In the genomic region with DNA sequence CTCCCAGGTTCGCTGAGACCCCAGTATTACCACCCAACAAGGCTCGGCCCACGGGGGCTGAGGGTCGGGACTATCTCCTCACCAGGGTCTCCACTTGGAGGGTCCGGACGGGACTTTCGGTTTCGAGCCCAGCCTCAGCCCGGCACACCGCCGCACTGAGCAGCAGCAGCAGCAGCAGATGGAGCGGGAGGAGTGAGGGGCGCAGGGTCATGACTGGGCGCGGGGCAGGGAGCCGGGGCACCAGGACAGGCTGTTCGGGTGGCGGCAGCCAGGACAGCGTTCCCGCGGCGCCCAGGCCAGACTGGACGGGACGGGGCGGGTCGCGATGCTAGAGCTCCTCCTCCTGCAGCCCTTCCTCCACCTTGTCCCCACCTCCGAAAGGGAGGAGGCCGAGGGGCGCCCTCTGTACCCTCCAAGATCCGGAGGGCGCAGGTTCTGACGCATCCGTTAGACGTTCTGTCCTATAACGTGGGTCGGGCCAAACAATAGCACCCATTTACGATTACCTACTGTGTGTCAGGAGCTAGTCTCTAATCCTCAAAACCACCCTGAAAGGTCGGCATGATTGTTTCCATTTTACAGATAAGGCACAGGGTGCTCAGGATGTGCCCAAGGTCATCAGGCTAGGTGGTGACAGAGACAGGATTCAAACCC, we compare ENCODE assay signal across 8 cellular contexts. TPM values are rescaled to one million over a fixed set of nuclear protein-coding genes. Genes with fewer than 3 reads are reported as not detected.
DNase-seq lines count a peak whose midpoint lies in the region; ATAC-seq and TF ChIP-seq lines count a peak whose summit lies in the region.

A gene (minus strand): TSS at position 275 of the 654 bp plus-strand sequence. CDS start 64 bp downstream, at position 211.

- no TSS peak for BruUV-seq in PC-9 (replicated peaks; lab: Mats Ljungman, UMichigan)

- no peaks in the 10 kb centered on the region for H3K79me2 ChIP-seq in PC-9 (ENCODE audit: low read depth)

- TF ChIP-seq CTCF in GM12865 (IDR thresholded peaks at IDR 0.05; ENCODE audit: insufficient read depth, low read depth, low read length, missing control alignments) (no peak), PC-9 (conservative IDR thresholded peaks at IDR 0.05) (no peak)

- WGBS in urinary bladder, result under 1% methylated on average over 39 of the region's 39 CpGs

- POLR2A ChIA-PET in PC-9 (lab: Charles Lee; ENCODE audit: unreplicated experiment), result interaction anchor here (0.5 to 0.6 kb wide), 2 partner anchors 72 to 163 kb away, joined by 4 to 8 read pairs; no protein-coding TSS in a partner anchor
- POLR2A ChIA-PET in HEK293T (lab: Yijun Ruan, JAX), result no interaction called here

- peak; percentile 85 for DNase-seq in GM12865 (ENCODE audit: low read depth)
- DNase-seq in PC-9, result peak in 1 of 2 experiments; percentile 20
- DNase-seq in activated gamma-delta T cell treated with Interleukin-2 at 50 U/mL for 16 hours, result peak; percentile 80
- peak in 35 of 42 donors; percentile 10 to 69 (median 31) for DNase-seq in head of caudate nucleus
- DNase-seq in posterior vena cava (ENCODE audit: low spot score), result peak; percentile 91
- DNase-seq in HEK293T (ENCODE audit: extremely low spot score), result no peak

- H3K27me3 ChIP-seq in PC-9 (ENCODE audit: insufficient read depth, low read depth), result no peaks in the 10 kb centered on the region

- H3K36me3 ChIP-seq in PC-9 (ENCODE audit: low read depth) (no peaks in the 10 kb centered on the region), urinary bladder (ENCODE audit: insufficient read depth) (no peaks in the 10 kb centered on the region)

- H3K9me3 ChIP-seq in PC-9 (ENCODE audit: insufficient read depth, low read depth), result no peaks in the 10 kb centered on the region

- peak within 1 kb of the TSS; percentile 86 for H3K4me3 ChIP-seq in GM12865 (ENCODE audit: low read depth, low read length)
- H3K4me3 ChIP-seq in PC-9, result peak within 1 kb of the TSS; percentile 53; the same call in 1 of the 2 replicates
- peak within 1 kb of the TSS; percentile 75 for H3K4me3 ChIP-seq in urinary bladder (ENCODE audit: low read depth, low read length)

- no peak within 1 kb of the TSS for H2AFZ ChIP-seq in PC-9

- H3K27ac ChIP-seq in PC-9 (no peak within 1 kb of the TSS), urinary bladder (ENCODE audit: low read depth) (peak within 1 kb of the TSS; percentile 57)

- H3K4me1 ChIP-seq in PC-9 (replicated peaks; ENCODE audit: insufficient read depth), result no peaks in the 10 kb centered on the region
- no peaks in the 10 kb centered on the region for H3K4me1 ChIP-seq in urinary bladder (ENCODE audit: insufficient read depth)

- ATAC-seq in HG02623 (IDR thresholded peaks at IDR 0.05; ENCODE audit: unreplicated experiment), result peak; percentile 64

- H3K4me2 ChIP-seq in PC-9, result peak within 1 kb of the TSS; percentile 67

- H4K20me1 ChIP-seq in PC-9 (ENCODE audit: insufficient read depth), result 0 out of 2 replicates have a peak, but pooled peaks cover 3% of the 10 kb centered on the region

- intact Hi-C loops in PC-9 (cut with micrococcal nuclease; ENCODE audit: unreplicated experiment) (no loop called here), head of caudate nucleus (cut with DNase I) (no loop called here), posterior vena cava (cut with DNase I) (no loop called here)

- CTCF ChIA-PET in PC-9 (lab: Charles Lee), result no interaction called here
- CTCF ChIA-PET in HEK293T (lab: Yijun Ruan, JAX), result interaction anchor here (0.8 to 1.3 kb wide), 2 partner anchors 11 to 52 kb away, joined by 3 read pairs; no protein-coding TSS in a partner anchor

- peaks cover 26% of the 10 kb centered on the region for H3F3A ChIP-seq in PC-9 (ENCODE audit: insufficient read depth, low read depth)

- H3K9me2 ChIP-seq in PC-9 (ENCODE audit: insufficient read depth), result no peaks in the 10 kb centered on the region

TF ChIP-seq in HEK293T, 16 proteins besides CTCF, POLR2A, EP300 and RAD21:
- TF ChIP-seq BHLHE40 (IDR thresholded peaks at IDR 0.05; ENCODE audit: borderline replicate concordance), result no peak
- TF ChIP-seq FOXA1 (IDR thresholded peaks at IDR 0.05), result no peak
- TF ChIP-seq HDGF (IDR thresholded peaks at IDR 0.05; ENCODE audit: borderline replicate concordance), result no peak
- no peak for TF ChIP-seq TARDBP (IDR thresholded peaks at IDR 0.05)
- TF ChIP-seq SUZ12 (IDR thresholded peaks at IDR 0.05), result no peak
- TF ChIP-seq ARNT (IDR thresholded peaks at IDR 0.05), result no peak
- no peak for TF ChIP-seq L3MBTL2 (conservative IDR thresholded peaks at IDR 0.05)
- no peak for TF ChIP-seq SP1 (IDR thresholded peaks at IDR 0.05)
- TF ChIP-seq, protein P1, sequence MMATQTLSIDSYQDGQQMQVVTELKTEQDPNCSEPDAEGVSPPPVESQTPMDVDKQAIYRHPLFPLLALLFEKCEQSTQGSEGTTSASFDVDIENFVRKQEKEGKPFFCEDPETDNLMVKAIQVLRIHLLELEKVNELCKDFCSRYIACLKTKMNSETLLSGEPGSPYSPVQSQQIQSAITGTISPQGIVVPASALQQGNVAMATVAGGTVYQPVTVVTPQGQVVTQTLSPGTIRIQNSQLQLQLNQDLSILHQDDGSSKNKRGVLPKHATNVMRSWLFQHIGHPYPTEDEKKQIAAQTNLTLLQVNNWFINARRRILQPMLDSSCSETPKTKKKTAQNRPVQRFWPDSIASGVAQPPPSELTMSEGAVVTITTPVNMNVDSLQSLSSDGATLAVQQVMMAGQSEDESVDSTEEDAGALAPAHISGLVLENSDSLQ (IDR thresholded peaks at IDR 0.05), result no peak
- no peak for TF ChIP-seq FOXK2 (IDR thresholded peaks at IDR 0.05)
- no peak for TF ChIP-seq LEF1 (IDR thresholded peaks at IDR 0.05; ENCODE audit: borderline replicate concordance)
- no peak for TF ChIP-seq FOXM1 (IDR thresholded peaks at IDR 0.05; ENCODE audit: borderline replicate concordance)
- TF ChIP-seq ELF4 (IDR thresholded peaks at IDR 0.05), result no peak
- TF ChIP-seq CTBP1 (IDR thresholded peaks at IDR 0.05; ENCODE audit: borderline replicate concordance), result no peak

RNA-seq across cellular contexts. Expression of the gene that starts here (rescaled TPM):
- total RNA-seq in PC-9 (2021), result 23.5 and 25.5 TPM in 2 replicates
- 10 to 100 TPM; 26.9 to 34.2 TPM for total RNA-seq in posterior vena cava
- total RNA-seq in urinary bladder, result 17.7 TPM
- polyA plus RNA-seq in urinary bladder, result 19.4 TPM
